Comparison of ENCODE assay signal across 9 cellular contexts in genomic region chr22:29269230-29269604, GRCh38. TPM values are rescaled to one million over a fixed set of nuclear protein-coding genes. Genes with fewer than 3 reads are reported as not detected.
DNase-seq lines count a peak whose midpoint lies in the region; ATAC-seq, FAIRE-seq and TF ChIP-seq lines count a peak whose summit lies in the region.
"Had no signal": no experiment of that assay in that cellular context is flagged by ENCODE, and none has a peak within 500 bp of the region (broad histone marks: within the 10 kb centered on the region; RNA-seq: fewer than 3 reads in every experiment).

No MANE protein-coding gene starts in this region.

- H3K27ac Mint-ChIP-seq in memory B cell: peak overlapping the region; percentile 98

- TF ChIP-seq CTCF in left ventricle myocardium inferior (IDR thresholded peaks at IDR 0.05; ENCODE audit: borderline replicate concordance) (no peak), GM12878 (IDR thresholded peaks at IDR 0.05 in 2 of 3, conservative IDR thresholded peaks at IDR 0.05 in 1 of 3; ENCODE audit: control insufficient read depth in 2 of 3, extremely low read depth in 1 of 3, insufficient read depth in 1 of 3, low read depth in 3 of 3, low read length in 3 of 3) (no peak)

- SMC1A ChIA-PET in GM12878 (lab: Charles Lee; ENCODE audit: uncharacterized antibody, unreplicated experiment): interaction anchor here (1.7 kb wide), 1 partner anchor 10 kb away, joined by 8 read pairs; no protein-coding TSS in a partner anchor

- H3K27me3 Mint-ChIP-seq in memory B cell: no peaks in the 10 kb centered on the region

- no peak for TF ChIP-seq EP300 in GM12878 (IDR thresholded peaks at IDR 0.05; ENCODE audit: borderline replicate concordance in 1 of 2, control insufficient read depth in 1 of 2, low read depth in 2 of 2, low read length in 2 of 2)

- H3K4me3 ChIP-seq in left ventricle myocardium inferior: peak overlapping the region; percentile 95
- peak overlapping the region; percentile 96 for H3K4me3 ChIP-seq in GM12878
- H3K4me3 ChIP-seq in aorta (ENCODE audit: low read length in 2 of 2): peak overlapping the region; percentile 56 to 86

- in situ Hi-C loops in GM12878 (cut with MboI): no loop called here

- peak overlapping the region; percentile 99 for H3K9ac ChIP-seq in GM12878 (ENCODE audit: control insufficient read depth, insufficient read depth, low read length)

- peaks cover 86% of the 10 kb centered on the region for H3K79me2 ChIP-seq in GM12878 (ENCODE audit: control insufficient read depth, insufficient read depth, low read length)

- H3K9me3 ChIP-seq in left ventricle myocardium inferior (replicated peaks) (no peaks in the 10 kb centered on the region), GM12878 (replicated peaks; ENCODE audit: control insufficient read depth, insufficient read depth, low read length) (no peaks in the 10 kb centered on the region), aorta (ENCODE audit: control insufficient read depth, low read length) (no peaks in the 10 kb centered on the region)

- no peak for TF ChIP-seq RAD21 in GM12878 (IDR thresholded peaks at IDR 0.05; ENCODE audit: insufficient read depth, low read depth, low read length)

- H3K4me1 ChIP-seq in left ventricle myocardium inferior (peaks cover 86% of the 10 kb centered on the region), GM12878 (ENCODE audit: control insufficient read depth, insufficient read depth, low read length) (peaks cover 3% of the 10 kb centered on the region; the same call in 1 of the 2 replicates), aorta (ENCODE audit: control insufficient read depth in 1 of 2, insufficient read depth in 2 of 2, low read length in 2 of 2) (peaks cover 1 to 5% of the 10 kb centered on the region in 2 donors)

- POLR2A ChIA-PET in GM12878 (lab: Charles Lee): interaction anchor here (0.5 kb wide), 1 partner anchor 310 kb away, joined by 3 read pairs; no protein-coding TSS in a partner anchor

- H3K4me1 Mint-ChIP-seq in memory B cell: peaks cover 39% of the 10 kb centered on the region

- RAD21 ChIA-PET in GM12878 (lab: Charles Lee; ENCODE audit: unreplicated experiment): no interaction called here

- ATAC-seq in left cardiac atrium: no peak
- ATAC-seq in GM12878: no peak
- ATAC-seq in memory B cell (ENCODE audit: low read depth): no peak
- no peak for ATAC-seq in aorta (ENCODE audit: low FRiP score)

- H3K9me3 Mint-ChIP-seq in memory B cell: no peaks in the 10 kb centered on the region

- H3K27me3 ChIP-seq in left ventricle myocardium inferior (ENCODE audit: low read depth): no peaks in the 10 kb centered on the region
- H3K27me3 ChIP-seq in GM12878 (replicated peaks in 1 of 2; ENCODE audit: control insufficient read depth in 2 of 2, insufficient read depth in 2 of 2, low read length in 1 of 2): no peaks in the 10 kb centered on the region
- H3K27me3 ChIP-seq in aorta (ENCODE audit: control insufficient read depth in 1 of 2, insufficient read depth in 2 of 2, low read length in 1 of 2): no peaks in the 10 kb centered on the region

- peak; percentile 35; the same call in 1 of the 2 replicates for TF ChIP-seq POLR2A in GM12878 (IDR thresholded peaks at IDR 0.05; ENCODE audit: low read depth, low read length)

- WGBS in GM12878 (ENCODE audit: insufficient coverage, insufficient replicate concordance, low lambda C conversion rate, missing lambda C conversion rate): under 1% methylated on average over 14 of the region's 14 CpGs
- WGBS in aorta, 2 donors: 0% methylated on average over 14 of the region's 14 CpGs

- peak overlapping the region; percentile 60 for H3K4me2 ChIP-seq in GM12878 (ENCODE audit: control insufficient read depth, insufficient read depth)

- H4K20me1 ChIP-seq in GM12878 (ENCODE audit: control insufficient read depth, insufficient read depth): peaks cover 22% of the 10 kb centered on the region

- BruUV-seq in GM12878 (replicated peaks; lab: Mats Ljungman, UMichigan): no TSS peak

- H3K27ac ChIP-seq in left ventricle myocardium inferior (replicated peaks) (peak overlapping the region; percentile 100), GM12878 (ENCODE audit: control insufficient read depth, insufficient read depth) (peak overlapping the region; percentile 100), aorta (ENCODE audit: low read depth in 1 of 2, low read length in 2 of 2) (peak overlapping the region in 1 of 2 donors; percentile 8)

- no peak for DNase-seq in left ventricle myocardium inferior
- DNase-seq in left cardiac atrium: no peak
- no peak for DNase-seq in GM12878 (ENCODE audit: low read depth, low spot score)
- no peak for DNase-seq in memory B cell (ENCODE audit: low spot score in 2 of 2)
- no peak for DNase-seq in aorta
- no peak for DNase-seq in stimulated activated naive CD4-positive, alpha-beta T cell treated with Interleukin-2 at 50 U/mL for 16 hours (lab: John Stamatoyannopoulos, UW)
- no peak for DNase-seq in DMS53 treated with DMSO at 0.1 percent for 48 hours (lab: John Stamatoyannopoulos, UW; ENCODE audit: unreplicated experiment)
- DNase-seq in midbrain (lab: John Stamatoyannopoulos, UW): no peak

- no peak for FAIRE-seq in GM12878 (lab: Jason Lieb, UNC)
- FAIRE-seq: islet of Langerhans had no signal

- H3K36me3 Mint-ChIP-seq in memory B cell: peaks cover 14% of the 10 kb centered on the region

- no peak overlapping the region for H2AFZ ChIP-seq in GM12878 (ENCODE audit: control insufficient read depth, low read depth, low read length)

- intact Hi-C loops in left ventricle myocardium inferior (cut with micrococcal nuclease): no loop called here
- intact Hi-C loops in left cardiac atrium (cut with DNase I): no loop called here
- intact Hi-C loops in GM12878 (cut with micrococcal nuclease; ENCODE audit: unreplicated experiment): no loop called here
- intact Hi-C loops in aorta (cut with DNase I): loop anchor here (2.0 to 5.0 kb wide), 2 partner anchors 38 kb away; partner anchors contain the start of gene GAS2L1 (in 2 of the 2)

- peak overlapping the region; percentile 88 for H3K4me3 Mint-ChIP-seq in memory B cell

- CTCF ChIA-PET in GM12878 (lab: Yijun Ruan, JAX): no interaction called here

- H3K36me3 ChIP-seq in left ventricle myocardium inferior (peaks cover 36% of the 10 kb centered on the region), GM12878 (ENCODE audit: control insufficient read depth in 2 of 2, insufficient read depth in 2 of 2, low read length in 1 of 2) (peaks cover 9 to 38% of the 10 kb centered on the region in 2 experiments), aorta (ENCODE audit: control insufficient read depth in 1 of 2, insufficient read depth in 2 of 2, low read length in 1 of 2) (peaks cover 0 to 2% of the 10 kb centered on the region in 2 donors)

RNA-seq across cellular contexts. Expression of gene EWSR1, which starts 1.1 kb away (rescaled TPM):
- total RNA-seq in left ventricle myocardium inferior: 122 TPM
- 100 to 1,000 TPM; 109 to 175 TPM for total RNA-seq in left cardiac atrium
- total RNA-seq in GM12878 (2013; cell fraction: nucleolus; rRNA removed): 358 and 390 TPM in 2 replicates
- total RNA-seq in GM12878 (2014; rRNA removed): 339 and 342 TPM in 2 replicates
- 200 and 209 TPM in 2 replicates for total RNA-seq in GM12878 (2014; rRNA removed; fragmentation: Illumina TruSeq; extraction: Trizol)
- total RNA-seq in GM12878 (2021): 307 and 325 TPM in 2 replicates
- 140 TPM for polyA plus RNA-seq in GM12878 (2011; ENCODE audit: low read depth)
- 233 and 400 TPM in 2 replicates for polyA plus RNA-seq in GM12878 (2011; rRNA removed)
- 486 and 548 TPM in 2 replicates for polyA plus RNA-seq in GM12878 (2011; cell fraction: cytosol; rRNA removed)
- 908 and 919 TPM in 2 replicates for polyA plus RNA-seq in GM12878 (2011; cell fraction: nucleus; rRNA removed)
- polyA plus RNA-seq in GM12878 (2012): 149 and 217 TPM in 2 replicates
- polyA plus RNA-seq in GM12878 (2014; fragmentation: Illumina TruSeq; extraction: Trizol): 430 and 480 TPM in 2 replicates
- polyA plus RNA-seq in GM12878 (2014; fragmentation: Nextera tagmentation; extraction: Ambion mirVana): 100 to 1,000 TPM; 130 to 180 TPM
- polyA plus RNA-seq in GM12878 (2014; rRNA removed): 369 and 388 TPM in 2 replicates
- polyA plus RNA-seq in GM12878 (2016; fragmentation: Nextera tagmentation; extraction: Ambion mirVana): 100 to 1,000 TPM; 426 to 464 TPM
- 345 and 478 TPM in 2 replicates for polyA minus RNA-seq in GM12878 (2011; rRNA and poly(A)+ RNA removed)
- polyA minus RNA-seq in GM12878 (2011; cell fraction: cytosol; rRNA and poly(A)+ RNA removed): 124 and 140 TPM in 2 replicates
- polyA minus RNA-seq in GM12878 (2011; cell fraction: nucleus; rRNA and poly(A)+ RNA removed): 141 and 185 TPM in 2 replicates
- total RNA-seq in aorta: 100 to 1,000 TPM; 176 to 184 TPM
- polyA plus RNA-seq in aorta: 100 to 1,000 TPM in 1 of 2 donors, 10 to 100 TPM in 1; 74.8 to 207 TPM

RNA-seq across cellular contexts. Expression of gene RHBDD3, which starts 1.4 kb away (rescaled TPM):
- total RNA-seq in left ventricle myocardium inferior (15.0 TPM), left cardiac atrium (10 to 100 TPM; 15.6 to 19.0 TPM), GM12878 (2014; rRNA removed) (30.7 and 37.9 TPM in 2 replicates), GM12878 (2014; rRNA removed; fragmentation: Illumina TruSeq; extraction: Trizol) (10.0 and 11.9 TPM in 2 replicates), GM12878 (2021) (23.1 and 28.4 TPM in 2 replicates), aorta (10 to 100 TPM in 1 of 2 donors, 1 to 10 TPM in 1; 9.0 to 17.4 TPM)
- total RNA-seq in GM12878 (2013; cell fraction: nucleolus; rRNA removed): 36.7 and 43.7 TPM in 2 replicates
- 5.3 TPM for polyA plus RNA-seq in GM12878 (2011; ENCODE audit: low read depth)
- polyA plus RNA-seq in GM12878 (2011; rRNA removed) (3.8 and 8.6 TPM in 2 replicates), GM12878 (2014; fragmentation: Illumina TruSeq; extraction: Trizol) (3.9 and 8.1 TPM in 2 replicates), GM12878 (2014; fragmentation: Nextera tagmentation; extraction: Ambion mirVana) (1 to 10 TPM in 1 of 2 experiments, under 1 TPM in 1; 0.27 to 1.2 TPM), GM12878 (2014; rRNA removed) (37.6 and 41.2 TPM in 2 replicates), GM12878 (2016; fragmentation: Nextera tagmentation; extraction: Ambion mirVana) (10 to 100 TPM; 36.9 to 38.7 TPM), aorta (10 to 100 TPM in 1 of 2 donors, 1 to 10 TPM in 1; 5.5 to 19.4 TPM)
- 14.9 and 23.0 TPM in 2 replicates for polyA plus RNA-seq in GM12878 (2011; cell fraction: cytosol; rRNA removed)
- polyA plus RNA-seq in GM12878 (2011; cell fraction: nucleus; rRNA removed): 23.5 and 35.8 TPM in 2 replicates
- polyA plus RNA-seq in GM12878 (2012): 13.5 and 16.4 TPM in 2 replicates
- 3.6 and 9.5 TPM in 2 replicates for polyA minus RNA-seq in GM12878 (2011; rRNA and poly(A)+ RNA removed)
- polyA minus RNA-seq in GM12878 (2011; cell fraction: cytosol; rRNA and poly(A)+ RNA removed): 2.9 and 6.8 TPM in 2 replicates
- polyA minus RNA-seq in GM12878 (2011; cell fraction: nucleus; rRNA and poly(A)+ RNA removed): 5.3 and 13.4 TPM in 2 replicates

RNA-seq across cellular contexts. Expression of gene GAS2L1, which starts 37.2 kb away (rescaled TPM):
- total RNA-seq in left ventricle myocardium inferior (22.4 TPM), left cardiac atrium (10 to 100 TPM; 20.1 to 25.2 TPM), GM12878 (2014; rRNA removed) (not detected in 2 replicates), GM12878 (2014; rRNA removed; fragmentation: Illumina TruSeq; extraction: Trizol) (not detected in 2 replicates), GM12878 (2021) (0.13 and 0.43 TPM in 2 replicates), aorta (10 to 100 TPM; 21.0 to 22.3 TPM)
- total RNA-seq in GM12878 (2013; cell fraction: nucleolus; rRNA removed): not detected in 2 replicates
- not detected for polyA plus RNA-seq in GM12878 (2011; ENCODE audit: low read depth)
- polyA plus RNA-seq in GM12878 (2011; rRNA removed) (not detected in 2 replicates), GM12878 (2014; fragmentation: Illumina TruSeq; extraction: Trizol) (not detected in 2 replicates), GM12878 (2014; fragmentation: Nextera tagmentation; extraction: Ambion mirVana) (not detected), GM12878 (2014; rRNA removed) (0.03 and 0.06 TPM in 2 replicates), GM12878 (2016; fragmentation: Nextera tagmentation; extraction: Ambion mirVana) (not detected), aorta (10 to 100 TPM; 11.4 to 21.5 TPM)
- 0.07 TPM in 1 of 2 replicates, not detected in the other for polyA plus RNA-seq in GM12878 (2011; cell fraction: cytosol; rRNA removed)
- polyA plus RNA-seq in GM12878 (2011; cell fraction: nucleus; rRNA removed): 0.13 and 0.28 TPM in 2 replicates
- polyA plus RNA-seq in GM12878 (2012): 0.12 and 0.25 TPM in 2 replicates
- polyA minus RNA-seq in GM12878 (2011; rRNA and poly(A)+ RNA removed): not detected in 2 replicates
- polyA minus RNA-seq in GM12878 (2011; cell fraction: cytosol; rRNA and poly(A)+ RNA removed): not detected in 2 replicates
- polyA minus RNA-seq in GM12878 (2011; cell fraction: nucleus; rRNA and poly(A)+ RNA removed): not detected in 2 replicates

RNA-seq across cellular contexts. Expression of gene RASL10A, which starts 46.3 kb away (rescaled TPM):
- total RNA-seq in left ventricle myocardium inferior: 1.4 TPM
- 1 to 10 TPM; 1.0 to 3.1 TPM for total RNA-seq in left cardiac atrium
- total RNA-seq in GM12878 (2013; cell fraction: nucleolus; rRNA removed): not detected in 2 replicates
- total RNA-seq in GM12878 (2014; rRNA removed): 0.27 TPM in 1 of 2 replicates, not detected in the other
- total RNA-seq in GM12878 (2014; rRNA removed; fragmentation: Illumina TruSeq; extraction: Trizol): not detected in 2 replicates
- total RNA-seq in GM12878 (2021): 0.32 and 0.46 TPM in 2 replicates
- not detected for polyA plus RNA-seq in GM12878 (2011; ENCODE audit: low read depth)
- 0.12 TPM in 1 of 2 replicates, not detected in the other for polyA plus RNA-seq in GM12878 (2011; rRNA removed)
- polyA plus RNA-seq in GM12878 (2011; cell fraction: cytosol; rRNA removed): 0.10 and 0.33 TPM in 2 replicates
- polyA plus RNA-seq in GM12878 (2011; cell fraction: nucleus; rRNA removed): 0.51 and 0.92 TPM in 2 replicates
- polyA plus RNA-seq in GM12878 (2012): 0.31 and 0.35 TPM in 2 replicates
- not detected in 2 replicates for polyA plus RNA-seq in GM12878 (2014; fragmentation: Illumina TruSeq; extraction: Trizol)
- polyA plus RNA-seq in GM12878 (2014; fragmentation: Nextera tagmentation; extraction: Ambion mirVana): not detected
- polyA plus RNA-seq in GM12878 (2014; rRNA removed): not detected in 2 replicates
- polyA plus RNA-seq in GM12878 (2016; fragmentation: Nextera tagmentation; extraction: Ambion mirVana): under 1 TPM; 0.17 to 0.24 TPM
- not detected in 2 replicates for polyA minus RNA-seq in GM12878 (2011; rRNA and poly(A)+ RNA removed)
- not detected in 2 replicates for polyA minus RNA-seq in GM12878 (2011; cell fraction: cytosol; rRNA and poly(A)+ RNA removed)
- not detected in 2 replicates for polyA minus RNA-seq in GM12878 (2011; cell fraction: nucleus; rRNA and poly(A)+ RNA removed)
- 1 to 10 TPM; 3.0 to 3.5 TPM for total RNA-seq in aorta
- under 1 TPM in 1 of 2 donors, not detected in 1; 0.49 TPM for polyA plus RNA-seq in aorta

Comparison
In these comparisons a context has a peak if more than half of its experiments do, and no peak if none do; other contexts are left out.
1. RNA of gene GAS2L1, which starts 37.2 kb away (total RNA-seq): 20.1 to 25.2 TPM in left cardiac atrium, 22.4 TPM in left ventricle myocardium inferior (single experiment) and 21.0 to 22.3 TPM in aorta; 0.13 to 0.43 TPM in GM12878; every median in the first group is over 10 times any median in the second.
2. intact Hi-C loops: an anchor here in aorta (2.0 to 5.0 kb wide); none called in left ventricle myocardium inferior, left cardiac atrium and GM12878.
3. Peak in every context shown above with its lines, with median percentiles within 50 percentile points of each other: H3K4me3 ChIP-seq.